In the genomic region with DNA sequence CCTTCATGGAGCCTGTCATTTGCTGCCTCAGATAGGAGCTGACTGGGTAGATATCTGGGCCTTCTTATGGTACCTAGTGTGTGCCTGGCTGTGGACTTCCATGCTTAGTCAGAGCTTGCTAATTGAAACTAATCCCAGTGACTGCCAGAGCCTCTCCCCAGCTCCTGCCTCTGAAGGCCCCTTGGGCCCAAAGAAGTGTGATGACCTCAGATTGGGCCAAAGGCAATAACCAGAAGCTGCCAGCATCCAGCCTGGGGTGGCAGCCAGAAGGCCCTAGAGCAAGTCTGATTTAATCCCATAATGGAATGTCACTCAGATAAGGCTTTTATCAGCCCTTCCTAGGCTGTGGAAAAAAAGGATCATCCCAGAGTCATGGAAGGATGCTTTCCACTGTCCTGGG, we compare ENCODE assay signal across 1 cellular context.
A peak's percentile ranks its signal among the peaks of the same experiment; 100 is the strongest.
TF ChIP-seq lines count a peak whose summit lies in the region.

No MANE protein-coding gene starts in this region.

TF ChIP-seq in K562, 482 proteins besides CTCF, POLR2A, EP300 and RAD21:
- TF ChIP-seq ZKSCAN1 (IDR thresholded peaks at IDR 0.05; ENCODE audit: low read depth, low read length) (peak; percentile 84), ELF4 (CRISPR knock-in tag; IDR thresholded peaks at IDR 0.05) (no peak), ZNF124 (CRISPR knock-in tag; IDR thresholded peaks at IDR 0.05) (no peak), GATAD2A (IDR thresholded peaks at IDR 0.05) (no peak), ZSCAN29 (IDR thresholded peaks at IDR 0.05) (no peak)
- TF ChIP-seq, protein P1, sequence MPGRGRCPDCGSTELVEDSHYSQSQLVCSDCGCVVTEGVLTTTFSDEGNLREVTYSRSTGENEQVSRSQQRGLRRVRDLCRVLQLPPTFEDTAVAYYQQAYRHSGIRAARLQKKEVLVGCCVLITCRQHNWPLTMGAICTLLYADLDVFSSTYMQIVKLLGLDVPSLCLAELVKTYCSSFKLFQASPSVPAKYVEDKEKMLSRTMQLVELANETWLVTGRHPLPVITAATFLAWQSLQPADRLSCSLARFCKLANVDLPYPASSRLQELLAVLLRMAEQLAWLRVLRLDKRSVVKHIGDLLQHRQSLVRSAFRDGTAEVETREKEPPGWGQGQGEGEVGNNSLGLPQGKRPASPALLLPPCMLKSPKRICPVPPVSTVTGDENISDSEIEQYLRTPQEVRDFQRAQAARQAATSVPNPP (IDR thresholded peaks at IDR 0.05; ENCODE audit: borderline replicate concordance, insufficient read depth, insufficient read length) = no peak
